ENCODE assay signal across 8 cellular contexts in the genomic region with DNA sequence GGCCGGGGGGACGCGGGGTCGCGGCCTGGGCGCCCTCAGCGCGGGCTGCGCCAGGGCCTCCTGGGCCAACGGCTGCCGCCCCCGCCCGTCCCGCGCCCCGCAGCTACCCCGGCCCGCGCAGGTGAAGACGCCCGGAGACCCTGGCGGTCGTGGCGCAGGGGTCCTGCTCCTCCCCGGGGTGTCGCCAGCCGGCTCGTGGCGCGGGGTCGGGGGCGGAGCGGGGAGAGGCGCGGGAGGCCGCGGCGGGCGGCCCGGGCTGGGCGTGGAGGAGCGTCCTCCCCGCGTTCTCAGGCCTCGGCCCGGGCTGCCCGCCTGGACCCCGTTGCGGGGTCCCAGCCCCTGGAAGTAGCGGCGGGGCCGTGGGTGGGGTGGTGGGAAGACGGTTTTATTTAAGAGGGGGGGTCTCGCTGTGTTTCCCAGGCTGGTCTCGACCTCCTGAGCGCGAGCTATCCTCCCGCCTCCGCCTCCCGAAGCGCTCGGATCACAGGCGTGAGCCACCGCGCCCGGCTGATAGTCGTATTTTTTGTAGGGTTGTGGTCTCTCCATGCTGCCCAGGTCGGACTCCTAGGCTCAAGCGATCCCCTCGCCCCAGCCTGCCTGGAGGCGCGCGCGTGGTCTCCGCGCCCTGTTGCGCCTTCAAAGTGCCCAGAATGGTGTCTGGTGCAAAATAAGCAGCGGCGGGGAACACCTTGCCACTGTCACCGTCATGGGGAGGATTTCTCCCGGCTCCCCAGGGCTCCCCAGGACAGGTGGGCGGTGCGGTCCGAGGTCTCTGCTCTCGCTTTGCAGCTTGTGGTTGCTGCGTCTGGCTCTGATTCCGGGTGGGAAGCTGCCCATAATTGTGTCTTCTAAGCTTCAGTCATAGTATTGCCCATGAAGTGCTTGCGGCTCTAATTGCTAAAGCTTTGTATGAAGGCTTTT. TPM values are rescaled to one million over a fixed set of nuclear protein-coding genes. Genes with fewer than 3 reads are reported as not detected.
DNase-seq lines count a peak whose midpoint lies in the region; ATAC-seq and TF ChIP-seq lines count a peak whose summit lies in the region.

No MANE protein-coding gene starts in this region.

- H3K27ac Mint-ChIP-seq in immature natural killer cell, result peak overlapping the region in 5 of 6 donors; percentile 71 to 86 (median 84)

- H3K9me2 ChIP-seq in SK-N-SH (no peaks in the 10 kb centered on the region), PC-9 (ENCODE audit: insufficient read depth) (no peaks in the 10 kb centered on the region)

- H3K4me1 ChIP-seq in SK-N-SH (ENCODE audit: control insufficient read depth in 1 of 2, insufficient read depth in 2 of 2, low read depth in 1 of 2, low read length in 1 of 2), result peaks cover 19 to 34% of the 10 kb centered on the region in 2 experiments
- H3K4me1 ChIP-seq in PC-9 (replicated peaks; ENCODE audit: insufficient read depth), result peaks cover 31% of the 10 kb centered on the region
- peaks cover 25 to 58% of the 10 kb centered on the region in 2 donors for H3K4me1 ChIP-seq in adrenal gland (replicated peaks in 1 of 2)

- H3K36me3 Mint-ChIP-seq in immature natural killer cell, result peaks cover 0 to 12% (median 10%) of the 10 kb centered on the region in 3 donors

- CTCF ChIA-PET in SK-N-SH (lab: Yijun Ruan, JAX), result interaction anchor here (0.7 to 2.6 kb wide), 15 partner anchors 12 to 495 kb away, joined by 3 to 8 read pairs (median 4); partner anchors contain the start of gene SUN1
- CTCF ChIA-PET in PC-9 (lab: Charles Lee), result interaction anchor here (0.6 to 1.1 kb wide), 5 partner anchors 12 to 211 kb away, joined by 3 to 12 read pairs (median 3); no protein-coding TSS in a partner anchor

- H4K20me1 ChIP-seq in SK-N-SH (ENCODE audit: insufficient read depth) (peaks cover 50% of the 10 kb centered on the region), PC-9 (ENCODE audit: insufficient read depth) (peaks cover 26% of the 10 kb centered on the region)

- intact Hi-C loops in PC-9 (cut with micrococcal nuclease; ENCODE audit: unreplicated experiment), result loop anchor here (1.0 kb wide), 1 partner anchor 15 kb away; the partner anchor contains the start of gene SUN1
- intact Hi-C loops in adrenal gland (cut with DNase I), result no loop called here

- peaks cover 0 to 3% (median 0%) of the 10 kb centered on the region in 6 donors for H3K9me3 Mint-ChIP-seq in immature natural killer cell

- H3K9me3 ChIP-seq in SK-N-SH (no peaks in the 10 kb centered on the region), PC-9 (ENCODE audit: insufficient read depth, low read depth) (no peaks in the 10 kb centered on the region), adrenal gland (replicated peaks in 1 of 3) (no peaks in the 10 kb centered on the region)

- TF ChIP-seq POLR2A in adrenal gland (IDR thresholded peaks at IDR 0.05), result peak in 1 of 2 donors; percentile 18

- BruUV-seq in PC-9 (replicated peaks; lab: Mats Ljungman, UMichigan), result no TSS peak

- peaks cover 41 to 45% of the 10 kb centered on the region in 2 donors for H3K4me1 Mint-ChIP-seq in immature natural killer cell

- no peak for TF ChIP-seq CTCF in SK-N-SH (IDR thresholded peaks at IDR 0.05)
- no peak for TF ChIP-seq CTCF in PC-9 (conservative IDR thresholded peaks at IDR 0.05)
- no peak for TF ChIP-seq CTCF in adrenal gland (IDR thresholded peaks at IDR 0.05)

- H2AFZ ChIP-seq in SK-N-SH (ENCODE audit: low read depth), result no peak overlapping the region
- H2AFZ ChIP-seq in PC-9, result no peak overlapping the region

- H3K4me3 Mint-ChIP-seq in immature natural killer cell, result peak overlapping the region; percentile 88 to 95 (median 89)

- DNase-seq in SK-N-SH (no peak), PC-9 (peak in 1 of 2 experiments; percentile 49), adrenal gland (peak in 1 of 7 donors; percentile 18), immature natural killer cell (peak in 2 of 3 donors; percentile 21 to 23)
- DNase-seq in stimulated activated CD4-positive, alpha-beta T cell treated with anti-CD3 and anti-CD28 coated beads, Interleukin-2, amount 100 ng/mL, for 24 hours, result peak; percentile 60 to 67

- H3K27ac ChIP-seq in SK-N-SH (ENCODE audit: low read depth in 2 of 2, low read length in 1 of 2) (peak overlapping the region; percentile 53 to 60; a peak in 3 of 4 replicates), PC-9 (peak overlapping the region; percentile 49), adrenal gland (peak overlapping the region in 3 of 5 donors; percentile 74 to 90 (median 74))

- peaks cover 36% of the 10 kb centered on the region for H3F3A ChIP-seq in SK-N-SH (replicated peaks; ENCODE audit: insufficient read depth)
- H3F3A ChIP-seq in PC-9 (ENCODE audit: insufficient read depth, low read depth), result peaks cover 38% of the 10 kb centered on the region

- peak overlapping the region; percentile 85 for H3K9ac ChIP-seq in SK-N-SH

- POLR2A ChIA-PET in SK-N-SH (lab: Yijun Ruan, JAX), result interaction anchor here (1.0 kb wide), 2 partner anchors 10 to 60 kb away, joined by 3 read pairs; partner anchors contain the start of gene GET4
- POLR2A ChIA-PET in PC-9 (lab: Charles Lee; ENCODE audit: unreplicated experiment), result interaction anchor here (0.6 to 2.4 kb wide), 5 partner anchors 13 to 572 kb away, joined by 3 to 48 read pairs (median 8); partner anchors contain the start of gene SUN1

- WGBS in SK-N-SH (ENCODE audit: low lambda C conversion rate), result 7% methylated on average over 11 of the region's 88 CpGs
- 0 to 7% (median 1%) methylated on average over 3 to 88 of the region's 88 CpGs for WGBS in adrenal gland, 4 donors

- H3K4me2 ChIP-seq in SK-N-SH (peak overlapping the region; percentile 95), PC-9 (peak overlapping the region; percentile 87)

- no peak for ATAC-seq in SK-N-SH treated with all-trans-retinoic acid at 6 μM for 48 hours
- peak; percentile 16 for ATAC-seq in HG03045 (IDR thresholded peaks at IDR 0.05; ENCODE audit: unreplicated experiment)
- ATAC-seq in HG03565 (IDR thresholded peaks at IDR 0.05; ENCODE audit: unreplicated experiment), result no peak

- no peak for TF ChIP-seq EP300 in SK-N-SH (IDR thresholded peaks at IDR 0.05; ENCODE audit: borderline replicate concordance in 1 of 2, low read depth in 1 of 2, low read length in 1 of 2)

- H3K27me3 Mint-ChIP-seq in immature natural killer cell (ENCODE audit: low read depth in 3 of 3), result peaks cover 18 to 33% (median 29%) of the 10 kb centered on the region in 3 donors

- H3K79me2 ChIP-seq in SK-N-SH (ENCODE audit: insufficient read depth) (peaks cover 53% of the 10 kb centered on the region), PC-9 (ENCODE audit: low read depth) (peaks cover 58% of the 10 kb centered on the region)

- H3K36me3 ChIP-seq in SK-N-SH (replicated peaks in 1 of 2; ENCODE audit: control insufficient read depth in 1 of 2, insufficient read depth in 2 of 2, low read length in 1 of 2) (peaks cover 2 to 9% of the 10 kb centered on the region in 2 experiments), PC-9 (ENCODE audit: low read depth) (no peaks in the 10 kb centered on the region), adrenal gland (replicated peaks in 1 of 2) (no peaks in the 10 kb centered on the region)

- H3K4me3 ChIP-seq in SK-N-SH (ENCODE audit: low read depth in 2 of 2, low read length in 1 of 2), result peak overlapping the region; percentile 55 to 90
- H3K4me3 ChIP-seq in PC-9, result peak overlapping the region; percentile 85
- peak overlapping the region; percentile 19 to 83 (median 66) for H3K4me3 ChIP-seq in adrenal gland

- TF ChIP-seq RAD21 in SK-N-SH (IDR thresholded peaks at IDR 0.05; ENCODE audit: low read length), result no peak

- H3K27me3 ChIP-seq in SK-N-SH (ENCODE audit: insufficient read depth) (no peaks in the 10 kb centered on the region), PC-9 (ENCODE audit: insufficient read depth, low read depth) (no peaks in the 10 kb centered on the region), adrenal gland (no peaks in the 10 kb centered on the region)

TF ChIP-seq in SK-N-SH, 30 proteins besides CTCF, POLR2A, EP300 and RAD21 (continues in another document):
- no peak for TF ChIP-seq NRF1 (IDR thresholded peaks at IDR 0.05; ENCODE audit: low read depth, low read length)
- no peak for TF ChIP-seq FOXJ3 (CRISPR knock-in tag; IDR thresholded peaks at IDR 0.05)
- 0 out of 2 replicates have a peak, but pooled peaks have one; percentile 34 for TF ChIP-seq SIN3A (IDR thresholded peaks at IDR 0.05; ENCODE audit: borderline replicate concordance, low read depth, low read length)
- TF ChIP-seq MEF2A (IDR thresholded peaks at IDR 0.05; ENCODE audit: borderline replicate concordance, low read depth), result no peak
- TF ChIP-seq MXI1 (IDR thresholded peaks at IDR 0.05; ENCODE audit: low read depth, low read length), result peak; percentile 17; the same call in 1 of the 2 replicates

TF ChIP-seq in SK-N-SH treated with all-trans-retinoic acid at 6 μM for 48 hours, 23 proteins besides CTCF, POLR2A, EP300 and RAD21 (continues in another document):
- TF ChIP-seq ARNTL (CRISPR knock-in tag; IDR thresholded peaks at IDR 0.05; ENCODE audit: borderline replicate concordance, low read depth) (no peak), CSDC2 (CRISPR knock-in tag; IDR thresholded peaks at IDR 0.05) (no peak), OSR1 (CRISPR knock-in tag; IDR thresholded peaks at IDR 0.05) (no peak), ZFP3 (CRISPR knock-in tag; IDR thresholded peaks at IDR 0.05) (no peak), BACH2 (CRISPR knock-in tag; IDR thresholded peaks at IDR 0.05; ENCODE audit: borderline replicate concordance) (no peak), GLIS3 (CRISPR knock-in tag; IDR thresholded peaks at IDR 0.05) (no peak), ZNF565 (CRISPR knock-in tag; conservative IDR thresholded peaks at IDR 0.05; ENCODE audit: low read depth) (no peak), TCF4 (CRISPR knock-in tag; IDR thresholded peaks at IDR 0.05; ENCODE audit: borderline replicate concordance) (no peak)

RNA-seq across cellular contexts. Expression of gene SUN1, which starts 15.3 kb away (rescaled TPM):
- 369 and 560 TPM in 2 replicates for polyA plus RNA-seq in SK-N-SH (2012; rRNA removed)
- 137 and 282 TPM in 2 replicates for polyA plus RNA-seq in SK-N-SH (2012; cell fraction: cytosol; rRNA removed)
- 1,170 and 1,470 TPM in 2 replicates for polyA plus RNA-seq in SK-N-SH (2012; cell fraction: nucleus; rRNA removed)
- 245 and 272 TPM in 2 replicates for total RNA-seq in PC-9 (2021)
- total RNA-seq in adrenal gland, result 100 to 1,000 TPM in 4 of 8 donors, 10 to 100 TPM in 4; 79.1 to 122 (median 99.9) TPM
- polyA plus RNA-seq in adrenal gland, result 100 to 1,000 TPM in 2 of 3 donors, 10 to 100 TPM in 1; 28.7 to 114 (median 105) TPM
- polyA plus RNA-seq in immature natural killer cell, result 10 to 100 TPM; 19.3 to 31.5 (median 19.8) TPM

RNA-seq across cellular contexts. Expression of gene GET4, which starts 59.3 kb away (rescaled TPM):
- polyA plus RNA-seq in SK-N-SH (2012; rRNA removed), result 63.1 and 65.4 TPM in 2 replicates
- polyA plus RNA-seq in SK-N-SH (2012; cell fraction: cytosol; rRNA removed), result 20.4 and 32.7 TPM in 2 replicates
- polyA plus RNA-seq in SK-N-SH (2012; cell fraction: nucleus; rRNA removed), result 341 and 380 TPM in 2 replicates
- total RNA-seq in PC-9 (2021), result 120 and 166 TPM in 2 replicates
- 100 to 1,000 TPM in 1 of 8 donors, 10 to 100 TPM in 7; 44.7 to 190 (median 69.1) TPM for total RNA-seq in adrenal gland
- polyA plus RNA-seq in adrenal gland, result 100 to 1,000 TPM in 2 of 3 donors, 10 to 100 TPM in 1; 38.3 to 166 (median 164) TPM
- polyA plus RNA-seq in immature natural killer cell, result 10 to 100 TPM; 25.3 to 35.6 (median 25.5) TPM
